ENCODE assay signal across 1 cellular context in genomic region chr15:90645873-90646605, GRCh38.
TF ChIP-seq lines count a peak whose summit lies in the region.

No MANE protein-coding gene starts in this region.

TF ChIP-seq in WTC11, 78 proteins besides CTCF, POLR2A, EP300 and RAD21 (continued from another document):
- TF ChIP-seq HMGXB4 (CRISPR knock-in tag; IDR thresholded peaks at IDR 0.05) (no peak), PRDM15 (CRISPR knock-in tag; IDR thresholded peaks at IDR 0.05) (no peak), CREM (CRISPR knock-in tag; IDR thresholded peaks at IDR 0.05) (no peak), ELF4 (CRISPR knock-in tag; IDR thresholded peaks at IDR 0.05; ENCODE audit: low read depth) (no peak), NFATC4 (CRISPR knock-in tag; IDR thresholded peaks at IDR 0.05) (no peak), ZNF263 (CRISPR knock-in tag; IDR thresholded peaks at IDR 0.05; ENCODE audit: low read depth) (no peak), CREB1 (CRISPR knock-in tag; IDR thresholded peaks at IDR 0.05) (no peak), ESRRA (CRISPR knock-in tag; IDR thresholded peaks at IDR 0.05; ENCODE audit: borderline replicate concordance) (no peak), PREB (CRISPR knock-in tag; IDR thresholded peaks at IDR 0.05; ENCODE audit: borderline replicate concordance) (no peak), ERG (CRISPR knock-in tag; IDR thresholded peaks at IDR 0.05) (no peak)
TF ChIP-seq in WTC11: peak in this region for 0.
